In genomic region chr19:55590621-55591020, GRCh38 we compare ENCODE assay signal across 1 cellular context.
TF ChIP-seq lines count a peak whose summit lies in the region.

No MANE protein-coding gene starts in this region.

TF ChIP-seq in H1, 55 proteins besides CTCF, POLR2A, EP300 and RAD21:
- TF ChIP-seq POU5F1 (IDR thresholded peaks at IDR 0.05; ENCODE audit: low read depth, low read length), result no peak
- no peak for TF ChIP-seq CTBP2 (IDR thresholded peaks at IDR 0.05; ENCODE audit: borderline replicate concordance, insufficient read depth, insufficient read length, low read length)
- no peak for TF ChIP-seq JUN (IDR thresholded peaks at IDR 0.05; ENCODE audit: low read depth, low read length)
- TF ChIP-seq, protein P1, sequence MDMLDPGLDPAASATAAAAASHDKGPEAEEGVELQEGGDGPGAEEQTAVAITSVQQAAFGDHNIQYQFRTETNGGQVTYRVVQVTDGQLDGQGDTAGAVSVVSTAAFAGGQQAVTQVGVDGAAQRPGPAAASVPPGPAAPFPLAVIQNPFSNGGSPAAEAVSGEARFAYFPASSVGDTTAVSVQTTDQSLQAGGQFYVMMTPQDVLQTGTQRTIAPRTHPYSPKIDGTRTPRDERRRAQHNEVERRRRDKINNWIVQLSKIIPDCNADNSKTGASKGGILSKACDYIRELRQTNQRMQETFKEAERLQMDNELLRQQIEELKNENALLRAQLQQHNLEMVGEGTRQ (IDR thresholded peaks at IDR 0.05; ENCODE audit: low read length), result no peak
- TF ChIP-seq E2F6 (IDR thresholded peaks at IDR 0.05), result no peak
- no peak for TF ChIP-seq RXRA (IDR thresholded peaks at IDR 0.05; ENCODE audit: insufficient read depth, low read depth, low read length)
- no peak for TF ChIP-seq ZNF274 (IDR thresholded peaks at IDR 0.05; ENCODE audit: borderline replicate concordance, extremely low read depth, low read length)
- no peak for TF ChIP-seq BRCA1 (IDR thresholded peaks at IDR 0.05; ENCODE audit: low read depth, low read length)
- TF ChIP-seq TAF7 (optimal IDR thresholded peaks at IDR 0.05; ENCODE audit: borderline replicate concordance, low read depth, low read length), result no peak
- TF ChIP-seq SRF (IDR thresholded peaks at IDR 0.05; ENCODE audit: low read depth, low read length), result no peak
- no peak for TF ChIP-seq KDM4A (IDR thresholded peaks at IDR 0.05; ENCODE audit: low read depth, low read length, severe bottlenecking)
- no peak for TF ChIP-seq YY1 (IDR thresholded peaks at IDR 0.05; ENCODE audit: low read depth, low read length)
- no peak for TF ChIP-seq EZH2 (IDR thresholded peaks at IDR 0.05; ENCODE audit: low read depth, low read length, severe bottlenecking)
- TF ChIP-seq JUND (IDR thresholded peaks at IDR 0.05; ENCODE audit: low read length), result no peak
- TF ChIP-seq RNF2 (IDR thresholded peaks at IDR 0.05; ENCODE audit: borderline replicate concordance, low read depth, low read length, missing control alignments, poor library complexity, severe bottlenecking), result no peak
- TF ChIP-seq SP4 (IDR thresholded peaks at IDR 0.05; ENCODE audit: low read length), result no peak
- TF ChIP-seq, protein P2, sequence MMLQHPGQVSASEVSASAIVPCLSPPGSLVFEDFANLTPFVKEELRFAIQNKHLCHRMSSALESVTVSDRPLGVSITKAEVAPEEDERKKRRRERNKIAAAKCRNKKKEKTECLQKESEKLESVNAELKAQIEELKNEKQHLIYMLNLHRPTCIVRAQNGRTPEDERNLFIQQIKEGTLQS (IDR thresholded peaks at IDR 0.05; ENCODE audit: insufficient read depth, low read depth, low read length), result no peak
- no peak for TF ChIP-seq TEAD4 (IDR thresholded peaks at IDR 0.05; ENCODE audit: low read depth, low read length)
